In the genomic region with DNA sequence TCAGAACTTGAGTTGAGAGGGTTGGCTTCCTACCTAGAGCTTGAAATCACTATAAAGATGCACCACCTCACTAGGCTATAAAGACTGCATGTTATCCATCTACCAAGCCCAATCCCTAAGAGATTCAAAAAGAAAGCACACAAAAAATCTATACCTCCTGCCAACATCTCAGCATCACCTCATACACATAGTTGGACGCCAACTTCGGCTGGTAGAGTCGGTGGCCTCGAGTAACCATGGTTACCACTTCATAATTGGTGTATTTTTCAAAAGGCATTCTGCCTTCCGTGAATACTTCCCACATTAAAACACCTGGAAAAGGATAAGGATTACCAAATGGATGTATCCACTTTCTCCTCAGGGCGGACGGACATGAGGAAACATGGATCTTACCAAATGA, we compare ENCODE assay signal across 1 cellular context.
TF ChIP-seq lines count a peak whose summit lies in the region.

No MANE protein-coding gene starts in this region.

TF ChIP-seq in GM12878, 131 proteins besides CTCF, POLR2A, EP300 and RAD21:
- TF ChIP-seq RBBP5 (conservative IDR thresholded peaks at IDR 0.05) (no peak), NR2C1 (IDR thresholded peaks at IDR 0.05) (no peak), BMI1 (IDR thresholded peaks at IDR 0.05; ENCODE audit: borderline replicate concordance) (peak; percentile 69), NFYA (IDR thresholded peaks at IDR 0.05; ENCODE audit: borderline replicate concordance, low read depth, low read length) (no peak), FOXM1 (IDR thresholded peaks at IDR 0.05; ENCODE audit: low read depth, low read length) (no peak), KLF5 (IDR thresholded peaks at IDR 0.05; ENCODE audit: partially characterized antibody) (no peak), NFXL1 (IDR thresholded peaks at IDR 0.05; ENCODE audit: borderline replicate concordance) (no peak), MEF2A (IDR thresholded peaks at IDR 0.05; ENCODE audit: insufficient read depth, low read depth, low read length) (no peak), MTA3 (IDR thresholded peaks at IDR 0.05; ENCODE audit: borderline replicate concordance, low read length) (no peak), POLR2AphosphoS5 (IDR thresholded peaks at IDR 0.05; ENCODE audit: low read length) (no peak), SMAD5 (IDR thresholded peaks at IDR 0.05; ENCODE audit: low read depth) (no peak), MLLT1 (IDR thresholded peaks at IDR 0.05) (0 out of 2 replicates have a peak, but pooled peaks have one; percentile 47), HCFC1 (IDR thresholded peaks at IDR 0.05; ENCODE audit: low read length) (no peak), EGR1 (IDR thresholded peaks at IDR 0.05; ENCODE audit: borderline replicate concordance in 1 of 2, low read depth in 2 of 2, low read length in 2 of 2) (no peak), PBX3 (IDR thresholded peaks at IDR 0.05; ENCODE audit: insufficient replicate concordance, low read depth, low read length) (no peak)
- TF ChIP-seq, protein P1, sequence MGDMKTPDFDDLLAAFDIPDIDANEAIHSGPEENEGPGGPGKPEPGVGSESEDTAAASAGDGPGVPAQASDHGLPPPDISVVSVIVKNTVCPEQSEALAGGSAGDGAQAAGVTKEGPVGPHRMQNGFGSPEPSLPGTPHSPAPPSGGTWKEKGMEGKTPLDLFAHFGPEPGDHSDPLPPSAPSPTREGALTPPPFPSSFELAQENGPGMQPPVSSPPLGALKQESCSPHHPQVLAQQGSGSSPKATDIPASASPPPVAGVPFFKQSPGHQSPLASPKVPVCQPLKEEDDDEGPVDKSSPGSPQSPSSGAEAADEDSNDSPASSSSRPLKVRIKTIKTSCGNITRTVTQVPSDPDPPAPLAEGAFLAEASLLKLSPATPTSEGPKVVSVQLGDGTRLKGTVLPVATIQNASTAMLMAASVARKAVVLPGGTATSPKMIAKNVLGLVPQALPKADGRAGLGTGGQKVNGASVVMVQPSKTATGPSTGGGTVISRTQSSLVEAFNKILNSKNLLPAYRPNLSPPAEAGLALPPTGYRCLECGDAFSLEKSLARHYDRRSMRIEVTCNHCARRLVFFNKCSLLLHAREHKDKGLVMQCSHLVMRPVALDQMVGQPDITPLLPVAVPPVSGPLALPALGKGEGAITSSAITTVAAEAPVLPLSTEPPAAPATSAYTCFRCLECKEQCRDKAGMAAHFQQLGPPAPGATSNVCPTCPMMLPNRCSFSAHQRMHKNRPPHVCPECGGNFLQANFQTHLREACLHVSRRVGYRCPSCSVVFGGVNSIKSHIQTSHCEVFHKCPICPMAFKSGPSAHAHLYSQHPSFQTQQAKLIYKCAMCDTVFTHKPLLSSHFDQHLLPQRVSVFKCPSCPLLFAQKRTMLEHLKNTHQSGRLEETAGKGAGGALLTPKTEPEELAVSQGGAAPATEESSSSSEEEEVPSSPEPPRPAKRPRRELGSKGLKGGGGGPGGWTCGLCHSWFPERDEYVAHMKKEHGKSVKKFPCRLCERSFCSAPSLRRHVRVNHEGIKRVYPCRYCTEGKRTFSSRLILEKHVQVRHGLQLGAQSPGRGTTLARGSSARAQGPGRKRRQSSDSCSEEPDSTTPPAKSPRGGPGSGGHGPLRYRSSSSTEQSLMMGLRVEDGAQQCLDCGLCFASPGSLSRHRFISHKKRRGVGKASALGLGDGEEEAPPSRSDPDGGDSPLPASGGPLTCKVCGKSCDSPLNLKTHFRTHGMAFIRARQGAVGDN (IDR thresholded peaks at IDR 0.05) = no peak
- TF ChIP-seq, protein P2, sequence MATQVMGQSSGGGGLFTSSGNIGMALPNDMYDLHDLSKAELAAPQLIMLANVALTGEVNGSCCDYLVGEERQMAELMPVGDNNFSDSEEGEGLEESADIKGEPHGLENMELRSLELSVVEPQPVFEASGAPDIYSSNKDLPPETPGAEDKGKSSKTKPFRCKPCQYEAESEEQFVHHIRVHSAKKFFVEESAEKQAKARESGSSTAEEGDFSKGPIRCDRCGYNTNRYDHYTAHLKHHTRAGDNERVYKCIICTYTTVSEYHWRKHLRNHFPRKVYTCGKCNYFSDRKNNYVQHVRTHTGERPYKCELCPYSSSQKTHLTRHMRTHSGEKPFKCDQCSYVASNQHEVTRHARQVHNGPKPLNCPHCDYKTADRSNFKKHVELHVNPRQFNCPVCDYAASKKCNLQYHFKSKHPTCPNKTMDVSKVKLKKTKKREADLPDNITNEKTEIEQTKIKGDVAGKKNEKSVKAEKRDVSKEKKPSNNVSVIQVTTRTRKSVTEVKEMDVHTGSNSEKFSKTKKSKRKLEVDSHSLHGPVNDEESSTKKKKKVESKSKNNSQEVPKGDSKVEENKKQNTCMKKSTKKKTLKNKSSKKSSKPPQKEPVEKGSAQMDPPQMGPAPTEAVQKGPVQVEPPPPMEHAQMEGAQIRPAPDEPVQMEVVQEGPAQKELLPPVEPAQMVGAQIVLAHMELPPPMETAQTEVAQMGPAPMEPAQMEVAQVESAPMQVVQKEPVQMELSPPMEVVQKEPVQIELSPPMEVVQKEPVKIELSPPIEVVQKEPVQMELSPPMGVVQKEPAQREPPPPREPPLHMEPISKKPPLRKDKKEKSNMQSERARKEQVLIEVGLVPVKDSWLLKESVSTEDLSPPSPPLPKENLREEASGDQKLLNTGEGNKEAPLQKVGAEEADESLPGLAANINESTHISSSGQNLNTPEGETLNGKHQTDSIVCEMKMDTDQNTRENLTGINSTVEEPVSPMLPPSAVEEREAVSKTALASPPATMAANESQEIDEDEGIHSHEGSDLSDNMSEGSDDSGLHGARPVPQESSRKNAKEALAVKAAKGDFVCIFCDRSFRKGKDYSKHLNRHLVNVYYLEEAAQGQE (IDR thresholded peaks at IDR 0.05; ENCODE audit: low read depth, low read length) = no peak
